Comparison of ENCODE assay signal across 8 cellular contexts in genomic region chr12:47773858-47774580, GRCh38. TPM values are rescaled to one million over a fixed set of nuclear protein-coding genes. Genes with fewer than 3 reads are reported as not detected.
DNase-seq lines count a peak whose midpoint lies in the region; ATAC-seq and TF ChIP-seq lines count a peak whose summit lies in the region.

No MANE protein-coding gene starts in this region.

- CTCF ChIA-PET in AG04449 (lab: Yijun Ruan, JAX): interaction anchor here (2.8 to 19.6 kb wide), 6 partner anchors 8 to 68 kb away, joined by 11 to 1419 read pairs (median 314); partner anchors contain the start of genes ENDOU, RAPGEF3 and RPAP3

- H3K27me3 Mint-ChIP-seq in IgD-negative memory B cell: no peaks in the 10 kb centered on the region
- H3K27me3 Mint-ChIP-seq in central memory CD8-positive, alpha-beta T cell: no peaks in the 10 kb centered on the region

- peaks cover 1 to 9% (median 6%) of the 10 kb centered on the region in 3 donors for H3K4me1 Mint-ChIP-seq in IgD-negative memory B cell
- H3K4me1 Mint-ChIP-seq in central memory CD8-positive, alpha-beta T cell: peaks cover 16% of the 10 kb centered on the region

- H3K9me3 ChIP-seq in mucosa of descending colon: no peaks in the 10 kb centered on the region

- H3K4me1 ChIP-seq in mucosa of descending colon (ENCODE audit: low read depth): peaks cover 10% of the 10 kb centered on the region

- no peaks in the 10 kb centered on the region for H3K9me3 Mint-ChIP-seq in IgD-negative memory B cell
- H3K9me3 Mint-ChIP-seq in central memory CD8-positive, alpha-beta T cell: no peaks in the 10 kb centered on the region

- TF ChIP-seq CTCF in AG04449 (IDR thresholded peaks at IDR 0.05; ENCODE audit: insufficient read depth, low read length, missing control alignments): no peak
- TF ChIP-seq CTCF in mucosa of descending colon (IDR thresholded peaks at IDR 0.05): no peak

- H3K27ac Mint-ChIP-seq in IgD-negative memory B cell: peak overlapping the region in 1 of 3 donors; percentile 77
- H3K27ac Mint-ChIP-seq in central memory CD8-positive, alpha-beta T cell (ENCODE audit: low read depth): no peak overlapping the region

- no peak for DNase-seq in AG04449 (ENCODE audit: low read depth, low spot score)
- no peak for DNase-seq in central memory CD8-positive, alpha-beta T cell (ENCODE audit: low spot score in 2 of 2)
- peak in 1 of 3 donors; percentile 47 for DNase-seq in mucosa of descending colon
- DNase-seq in SHP77 (lab: John Stamatoyannopoulos, UW): no peak
- no peak for DNase-seq in NCI-H345 (lab: John Stamatoyannopoulos, UW)

- H3K36me3 Mint-ChIP-seq in IgD-negative memory B cell: no peaks in the 10 kb centered on the region
- H3K36me3 Mint-ChIP-seq in central memory CD8-positive, alpha-beta T cell (ENCODE audit: insufficient read depth): peaks cover 4% of the 10 kb centered on the region

- intact Hi-C loops in mucosa of descending colon (cut with DNase I, micrococcal nuclease): loop anchor here (10.0 kb wide), 2 partner anchors 49 to 61 kb away; partner anchors contain the start of gene ENDOU (in 1 of the 2)

- POLR2A ChIA-PET in AG04449 (lab: Yijun Ruan, JAX): no interaction called here

- peak overlapping the region; percentile 68 for H3K4me3 ChIP-seq in AG04449 (ENCODE audit: low read depth, low read length)
- peak overlapping the region; percentile 71 for H3K4me3 ChIP-seq in mucosa of descending colon

- H3K4me3 Mint-ChIP-seq in IgD-negative memory B cell: peak overlapping the region; percentile 81 to 93 (median 88)
- peak overlapping the region; percentile 84 for H3K4me3 Mint-ChIP-seq in central memory CD8-positive, alpha-beta T cell

- no peak for ATAC-seq in central memory CD8-positive, alpha-beta T cell (replicated peaks; ENCODE audit: extremely low read depth, poor library complexity, severe bottlenecking)
- no peak for ATAC-seq in mucosa of descending colon
- no peak for ATAC-seq in HG02610 (IDR thresholded peaks at IDR 0.05; ENCODE audit: unreplicated experiment)
- no peak for ATAC-seq in HG02642 (IDR thresholded peaks at IDR 0.05; ENCODE audit: poor library complexity, unreplicated experiment)

- H3K36me3 ChIP-seq in mucosa of descending colon (ENCODE audit: low read depth): no peaks in the 10 kb centered on the region

RNA-seq across cellular contexts. Expression of gene SLC48A1, which starts 1.0 kb away (rescaled TPM):
- polyA plus RNA-seq in IgD-negative memory B cell: 21.7 TPM
- total RNA-seq in mucosa of descending colon: 10 to 100 TPM; 17.2 to 35.4 (median 19.1) TPM

RNA-seq across cellular contexts. Expression of gene RAPGEF3, which starts 15.3 kb away (rescaled TPM):
- polyA plus RNA-seq in IgD-negative memory B cell: 0.26 TPM
- total RNA-seq in mucosa of descending colon: 10 to 100 TPM in 2 of 3 donors, 1 to 10 TPM in 1; 9.5 to 15.6 (median 11.4) TPM

RNA-seq across cellular contexts. Expression of gene HDAC7, which starts 45.7 kb away (rescaled TPM):
- polyA plus RNA-seq in IgD-negative memory B cell: 20.9 TPM
- total RNA-seq in mucosa of descending colon: 10 to 100 TPM; 19.5 to 67.4 (median 33.2) TPM

RNA-seq across cellular contexts. Expression of gene ENDOU, which starts 48.7 kb away (rescaled TPM):
- polyA plus RNA-seq in IgD-negative memory B cell: not detected
- total RNA-seq in mucosa of descending colon: under 1 TPM in 2 of 3 donors, not detected in 1; 0.19 to 0.31 TPM
